In genomic region chr2:230068658-230069080, GRCh38 we compare ENCODE assay signal across 8 cellular contexts. TPM values are rescaled to one million over a fixed set of nuclear protein-coding genes. Genes with fewer than 3 reads are reported as not detected.
DNase-seq lines count a peak whose midpoint lies in the region; ATAC-seq, FAIRE-seq and TF ChIP-seq lines count a peak whose summit lies in the region.

A gene with protein sequence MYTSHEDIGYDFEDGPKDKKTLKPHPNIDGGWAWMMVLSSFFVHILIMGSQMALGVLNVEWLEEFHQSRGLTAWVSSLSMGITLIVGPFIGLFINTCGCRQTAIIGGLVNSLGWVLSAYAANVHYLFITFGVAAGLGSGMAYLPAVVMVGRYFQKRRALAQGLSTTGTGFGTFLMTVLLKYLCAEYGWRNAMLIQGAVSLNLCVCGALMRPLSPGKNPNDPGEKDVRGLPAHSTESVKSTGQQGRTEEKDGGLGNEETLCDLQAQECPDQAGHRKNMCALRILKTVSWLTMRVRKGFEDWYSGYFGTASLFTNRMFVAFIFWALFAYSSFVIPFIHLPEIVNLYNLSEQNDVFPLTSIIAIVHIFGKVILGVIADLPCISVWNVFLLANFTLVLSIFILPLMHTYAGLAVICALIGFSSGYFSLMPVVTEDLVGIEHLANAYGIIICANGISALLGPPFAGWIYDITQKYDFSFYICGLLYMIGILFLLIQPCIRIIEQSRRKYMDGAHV (minus strand): TSS chr2:230068924. CDS start chr2:230059352, 9,572 bp downstream.

- no TSS peak for BruUV-seq in HepG2 (replicated peaks; lab: Mats Ljungman, UMichigan)

- peak within 1 kb of the TSS; percentile 9 to 61 (median 34); a peak in 5 of 6 replicates for H3K4me3 ChIP-seq in HepG2 (replicated peaks in 1 of 3; ENCODE audit: insufficient read depth in 1 of 3, low read depth in 2 of 3, low read length in 3 of 3)

- POLR2A ChIA-PET in CD4-positive, alpha-beta T cell (lab: Charles Lee) = interaction anchor here (0.8 to 1.3 kb wide), 3 partner anchors 12 to 133 kb away, joined by 3 read pairs; no protein-coding TSS in a partner anchor
- POLR2A ChIA-PET in HepG2 (lab: Yijun Ruan, JAX) = no interaction called here

- peak; percentile 37 for ATAC-seq in CD4-positive, alpha-beta T cell (ENCODE audit: poor library complexity)
- ATAC-seq in GM21390 (IDR thresholded peaks at IDR 0.05; ENCODE audit: unreplicated experiment) = peak; percentile 27
- ATAC-seq in HepG2 = peak; percentile 11; the same call in 2 of the 3 replicates
- ATAC-seq in stimulated activated naive CD8-positive, alpha-beta T cell treated with anti-CD3 and anti-CD28 coated beads, Interleukin-15, Interleukin-2, amounts not matched to agents 100 U/mL and 50 U/mL, for 24 hours = peak; percentile 25

- peak in 5 of 10 experiments; percentile 1 to 35 (median 5) for DNase-seq in CD4-positive, alpha-beta T cell
- peak; percentile 57 for DNase-seq in M059J (ENCODE audit: low read depth)
- no peak for DNase-seq in HepG2 (ENCODE audit: low spot score)
- peak; percentile 30 for DNase-seq in stimulated activated naive CD8-positive, alpha-beta T cell treated with anti-CD3 and anti-CD28 coated beads, Interleukin-15, Interleukin-2, amounts not matched to agents 100 U/mL and 50 U/mL, for 24 hours
- no peak for DNase-seq in SKM-1 (lab: John Stamatoyannopoulos, UW; ENCODE audit: unreplicated experiment)

- peak within 1 kb of the TSS; percentile 90 for H3K4me2 ChIP-seq in HepG2 (ENCODE audit: low read depth, low read length)

- peaks cover 7% of the 10 kb centered on the region for H3K27me3 ChIP-seq in CD4-positive, alpha-beta T cell (ENCODE audit: control insufficient read depth, insufficient read depth, low read length)
- H3K27me3 ChIP-seq in HepG2 (ENCODE audit: control insufficient read depth in 1 of 2, insufficient read depth in 2 of 2, low read length in 2 of 2) = peaks cover 4 to 36% of the 10 kb centered on the region in 2 experiments

- TF ChIP-seq CTCF in CD4-positive, alpha-beta T cell (IDR thresholded peaks at IDR 0.05) = no peak
- TF ChIP-seq CTCF in HepG2 (CRISPR knock-in tag; IDR thresholded peaks at IDR 0.05) = no peak

- H3K4me3 Mint-ChIP-seq in CD4-positive, alpha-beta T cell = peak within 1 kb of the TSS; percentile 94
- H3K4me3 Mint-ChIP-seq in T-helper 1 cell treated with Interleukin-12 subunit alpha and Interleukin-12 subunit beta and Interleukin-4 antibody, amounts not matched to agents 30 μg/mL and 1 μg/mL, for 36 hours = peak within 1 kb of the TSS; percentile 80
- H3K4me3 Mint-ChIP-seq in dendritic cell treated with granulocyte-macrophage colony-stimulating factor and Interleukin-4, amounts not matched to agents 40 ng/mL and 50 ng/mL, for 4 days = peak within 1 kb of the TSS; percentile 63

- in situ Hi-C loops in HepG2 (cut with HindIII; ENCODE audit: extremely low pct_ligation_motif_present, low pct_unique_long_range_greater_than_20kb) = no loop called here

- H3K79me2 ChIP-seq in HepG2 (ENCODE audit: insufficient read depth, low read length) = no peaks in the 10 kb centered on the region

- no peak within 1 kb of the TSS for H2AFZ ChIP-seq in HepG2 (ENCODE audit: low read length)

- no peaks in the 10 kb centered on the region for H3K36me3 Mint-ChIP-seq in CD4-positive, alpha-beta T cell (ENCODE audit: low read depth)
- no peaks in the 10 kb centered on the region for H3K36me3 Mint-ChIP-seq in T-helper 1 cell treated with Interleukin-12 subunit alpha and Interleukin-12 subunit beta and Interleukin-4 antibody, amounts not matched to agents 30 μg/mL and 1 μg/mL, for 36 hours (ENCODE audit: low read depth)
- H3K36me3 Mint-ChIP-seq in dendritic cell treated with granulocyte-macrophage colony-stimulating factor and Interleukin-4, amounts not matched to agents 40 ng/mL and 50 ng/mL, for 4 days (ENCODE audit: low read depth) = no peaks in the 10 kb centered on the region

- no peak for TF ChIP-seq POLR2A in HepG2 (IDR thresholded peaks at IDR 0.05; ENCODE audit: insufficient read depth in 1 of 2, low read depth in 2 of 2, low read length in 2 of 2)

- CTCF ChIA-PET in CD4-positive, alpha-beta T cell (lab: Charles Lee) = interaction anchor here (1.3 to 2.8 kb wide), 2 partner anchors 19 to 91 kb away, joined by 5 to 15 read pairs; no protein-coding TSS in a partner anchor
- CTCF ChIA-PET in HepG2 (lab: Yijun Ruan, JAX; ENCODE audit: low intra/inter-chr PET ratio, low total read pairs) = no interaction called here

- H3K9ac ChIP-seq in HepG2 (ENCODE audit: insufficient read depth, low read depth, low read length) = no peak within 1 kb of the TSS

- TF ChIP-seq RAD21 in HepG2 (CRISPR knock-in tag; IDR thresholded peaks at IDR 0.05) = no peak

- intact Hi-C loops in CD4-positive, alpha-beta T cell (cut with DNase I, micrococcal nuclease) = loop anchor here (5.0 to 10.0 kb wide), 4 partner anchors 266 to 544 kb away; no protein-coding TSS in a partner anchor
- intact Hi-C loops in dendritic cell treated with granulocyte-macrophage colony-stimulating factor and Interleukin-4, amounts not matched to agents 40 ng/mL and 50 ng/mL, for 4 days (cut with micrococcal nuclease) = no loop called here
- intact Hi-C loops in HepG2 (cut with micrococcal nuclease; ENCODE audit: unreplicated experiment) = no loop called here

- peaks cover 6% of the 10 kb centered on the region for H3K4me1 Mint-ChIP-seq in CD4-positive, alpha-beta T cell (ENCODE audit: low read depth)
- peaks cover 14% of the 10 kb centered on the region for H3K4me1 Mint-ChIP-seq in T-helper 1 cell treated with Interleukin-12 subunit alpha and Interleukin-12 subunit beta and Interleukin-4 antibody, amounts not matched to agents 30 μg/mL and 1 μg/mL, for 36 hours (ENCODE audit: low read depth)
- peaks cover 26% of the 10 kb centered on the region for H3K4me1 Mint-ChIP-seq in dendritic cell treated with granulocyte-macrophage colony-stimulating factor and Interleukin-4, amounts not matched to agents 40 ng/mL and 50 ng/mL, for 4 days (ENCODE audit: low read depth)

- no peaks in the 10 kb centered on the region for H3K9me3 Mint-ChIP-seq in CD4-positive, alpha-beta T cell
- H3K9me3 Mint-ChIP-seq in T-helper 1 cell treated with Interleukin-12 subunit alpha and Interleukin-12 subunit beta and Interleukin-4 antibody, amounts not matched to agents 30 μg/mL and 1 μg/mL, for 36 hours = no peaks in the 10 kb centered on the region
- peaks cover 8% of the 10 kb centered on the region for H3K9me3 Mint-ChIP-seq in dendritic cell treated with granulocyte-macrophage colony-stimulating factor and Interleukin-4, amounts not matched to agents 40 ng/mL and 50 ng/mL, for 4 days

- no peak within 1 kb of the TSS for H3K27ac ChIP-seq in CD4-positive, alpha-beta T cell (ENCODE audit: low read depth, low read length)
- H3K27ac ChIP-seq in HepG2 (ENCODE audit: extremely low read length, insufficient read depth, low read length) = no peak within 1 kb of the TSS

- H3K9me3 ChIP-seq in CD4-positive, alpha-beta T cell (ENCODE audit: control insufficient read depth, low read length) = no peaks in the 10 kb centered on the region
- H3K9me3 ChIP-seq in HepG2 (ENCODE audit: low read length) = no peaks in the 10 kb centered on the region

- no peaks in the 10 kb centered on the region for H4K20me1 ChIP-seq in HepG2 (ENCODE audit: insufficient read depth, low read length)

- H3K27ac Mint-ChIP-seq in CD4-positive, alpha-beta T cell = peak within 1 kb of the TSS; percentile 69
- H3K27ac Mint-ChIP-seq in T-helper 1 cell treated with Interleukin-12 subunit alpha and Interleukin-12 subunit beta and Interleukin-4 antibody, amounts not matched to agents 30 μg/mL and 1 μg/mL, for 36 hours = no peak within 1 kb of the TSS
- peak within 1 kb of the TSS; percentile 46 for H3K27ac Mint-ChIP-seq in dendritic cell treated with granulocyte-macrophage colony-stimulating factor and Interleukin-4, amounts not matched to agents 40 ng/mL and 50 ng/mL, for 4 days

- peaks cover 5% of the 10 kb centered on the region for H3K27me3 Mint-ChIP-seq in CD4-positive, alpha-beta T cell
- peaks cover 21% of the 10 kb centered on the region for H3K27me3 Mint-ChIP-seq in T-helper 1 cell treated with Interleukin-12 subunit alpha and Interleukin-12 subunit beta and Interleukin-4 antibody, amounts not matched to agents 30 μg/mL and 1 μg/mL, for 36 hours (ENCODE audit: low read depth)
- peaks cover 40% of the 10 kb centered on the region for H3K27me3 Mint-ChIP-seq in dendritic cell treated with granulocyte-macrophage colony-stimulating factor and Interleukin-4, amounts not matched to agents 40 ng/mL and 50 ng/mL, for 4 days

- WGBS in HepG2 (ENCODE audit: low lambda C conversion rate) = 78% methylated on average over 23 of the region's 24 CpGs

- peaks cover 24% of the 10 kb centered on the region for H3K4me1 ChIP-seq in HepG2 (ENCODE audit: insufficient read depth, low read length)

- no peaks in the 10 kb centered on the region for H3K36me3 ChIP-seq in HepG2 (replicated peaks in 1 of 2; ENCODE audit: control insufficient read depth in 1 of 2, insufficient read depth in 2 of 2, low read length in 2 of 2)

- TF ChIP-seq EP300 in HepG2 (IDR thresholded peaks at IDR 0.05; ENCODE audit: low read depth in 2 of 2, low read length in 2 of 2) (no peak), HepG2 (CRISPR knock-in tag; IDR thresholded peaks at IDR 0.05; ENCODE audit: borderline replicate concordance) (no peak)

- FAIRE-seq in HepG2 (lab: Jason Lieb, UNC) = no peak

RNA-seq across cellular contexts. Expression of the gene that starts here (rescaled TPM):
- total RNA-seq in CD4-positive, alpha-beta T cell = under 1 TPM; 0.63 to 0.89 TPM
- total RNA-seq in M059J (2014; rRNA removed; shearing (Covaris generic)) = 0.42 and 0.81 TPM in 2 replicates
- not detected in 2 replicates for total RNA-seq in HepG2 (2016; rRNA removed; fragmentation: Illumina TruSeq; extraction: Trizol)
- not detected in 2 replicates for total RNA-seq in HepG2 (2016; cell fraction: cytosol; rRNA removed; fragmentation: Illumina TruSeq; extraction: Trizol; ENCODE audit: low read depth)
- not detected in 2 replicates for total RNA-seq in HepG2 (2016; cell fraction: insoluble cytoplasmic fraction; rRNA removed; fragmentation: Illumina TruSeq; extraction: Trizol)
- not detected in 2 replicates for total RNA-seq in HepG2 (2016; cell fraction: membrane; rRNA removed; fragmentation: Illumina TruSeq; extraction: Trizol)
- not detected in 2 replicates for total RNA-seq in HepG2 (2016; cell fraction: nucleus; rRNA removed; fragmentation: Illumina TruSeq; extraction: Trizol)
- 0.04 and 0.05 TPM in 2 replicates for polyA plus RNA-seq in HepG2 (2011; rRNA removed)
- not detected in 2 replicates for polyA plus RNA-seq in HepG2 (2011; cell fraction: cytosol; rRNA removed)
- not detected in 2 replicates for polyA plus RNA-seq in HepG2 (2011; cell fraction: nucleus; rRNA removed)
- not detected in 2 replicates for polyA plus RNA-seq in HepG2 (2012)
- not detected in 2 replicates for polyA plus RNA-seq in HepG2 (2016; cell fraction: cytosol; fragmentation: Illumina TruSeq; extraction: Trizol; ENCODE audit: low read depth)
- not detected in 2 replicates for polyA plus RNA-seq in HepG2 (2016; cell fraction: insoluble cytoplasmic fraction; fragmentation: Illumina TruSeq; extraction: Trizol; ENCODE audit: low read depth)
- polyA plus RNA-seq in HepG2 (2016; cell fraction: membrane; fragmentation: Illumina TruSeq; extraction: Trizol; ENCODE audit: low read depth) = not detected in 2 replicates
- polyA plus RNA-seq in HepG2 (2016; cell fraction: nucleus; fragmentation: Illumina TruSeq; extraction: Trizol; ENCODE audit: insufficient read depth, low read depth) = not detected in 2 replicates
- 1.4 TPM in 1 of 2 replicates, not detected in the other for polyA minus RNA-seq in HepG2 (2011; rRNA and poly(A)+ RNA removed; ENCODE audit: low replicate concordance)
- not detected in 2 replicates for polyA minus RNA-seq in HepG2 (2011; cell fraction: cytosol; rRNA and poly(A)+ RNA removed)
- polyA minus RNA-seq in HepG2 (2011; cell fraction: nucleus; rRNA and poly(A)+ RNA removed) = not detected in 2 replicates

Comparison
In these comparisons a context has a peak if more than half of its experiments do, and no peak if none do; other contexts are left out.
1. Peak in ATAC-seq in CD4-positive, alpha-beta T cell; RNA of the gene not detected or under 1 TPM.
2. Peak in DNase-seq in M059J; RNA of the gene not detected or under 1 TPM.
3. intact Hi-C loops: an anchor here in CD4-positive, alpha-beta T cell (5.0 to 10.0 kb wide); none called in dendritic cell treated with granulocyte-macrophage colony-stimulating factor and Interleukin-4, amounts not matched to agents 40 ng/mL and 50 ng/mL, for 4 days and HepG2.